35 cellular contexts compared by ENCODE assay signal in the genomic region with DNA sequence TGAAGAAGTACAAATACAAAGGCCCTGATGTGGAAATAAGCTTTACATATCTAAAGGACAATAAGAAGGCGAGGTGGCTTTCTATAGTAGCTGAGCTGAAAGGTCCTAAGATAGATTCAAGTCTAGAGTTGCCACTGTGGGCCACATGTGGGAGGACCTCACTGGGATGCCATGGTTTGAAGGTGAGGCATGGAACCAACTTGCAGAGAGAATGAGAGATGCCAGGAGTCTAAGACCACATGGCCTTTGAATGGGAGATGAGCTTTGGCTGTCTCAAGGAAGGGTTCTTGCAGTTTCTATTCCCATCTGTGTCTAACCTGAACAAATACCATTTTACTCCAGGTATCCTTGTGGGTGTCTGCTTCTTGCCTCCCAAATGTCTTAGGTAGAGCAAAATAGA.
"Had no signal": no experiment of that assay in that cellular context is flagged by ENCODE, and none has a peak within 500 bp of the region (broad histone marks: within the 10 kb centered on the region; RNA-seq: fewer than 3 reads in every experiment).

No MANE protein-coding gene starts in this region.

- H3K4me2 ChIP-seq: KMS-11 had no signal

- H3K27me3 ChIP-seq: MG63 had no signal

- H3K4me3 ChIP-seq: MG63 had no signal

- H3K36me3 ChIP-seq: MG63 had no signal

- DNase-seq: Karpas-422, Kasumi-1, MG63, MM.1S, MV-4-11, NCI-H1048, NCI-H1092, NCI-H1092 treated with DMSO at 0.1 percent for 48 hours, NCI-H1105, NCI-H1105 treated with DMSO at 0.1 percent for 48 hours, NCI-H1417, NCI-H1417 treated with DMSO at 0.1 percent for 48 hours, NCI-H1436, NCI-H1436 treated with DMSO at 0.1 percent for 48 hours, NCI-H146, NCI-H1694, NCI-H1694 treated with DMSO at 0.1 percent for 48 hours, NCI-H187, NCI-H187 treated with DMSO at 0.1 percent for 48 hours, NCI-H1930, NCI-H2029, NCI-H2029 treated with DMSO at 0.1 percent for 48 hours, NCI-H2081, NCI-H2081 treated with DMSO at 0.1 percent for 48 hours, NCI-H2107, NCI-H2171, NCI-H2171 treated with DMSO at 0.1 percent for 48 hours, NCI-H2227 treated with DMSO at 0.1 percent for 48 hours, NCI-H226, NCI-H345, NCI-H446, NCI-H446 treated with DMSO at 0.1 percent for 48 hours, NCI-H510A, NCI-H510A treated with DMSO at 0.1 percent for 48 hours had no signal

- H3K27ac ChIP-seq: KMS-11 had no signal

- H3K9ac ChIP-seq: KMS-11 had no signal

- H3K9me3 ChIP-seq: MG63 had no signal
